8 cellular contexts compared by ENCODE assay signal in genomic region chr12:56188786-56189335, GRCh38. TPM values are rescaled to one million over a fixed set of nuclear protein-coding genes. Genes with fewer than 3 reads are reported as not detected.
DNase-seq lines count a peak whose midpoint lies in the region; ATAC-seq and TF ChIP-seq lines count a peak whose summit lies in the region.

No MANE protein-coding gene starts in this region.

- no peak for TF ChIP-seq RAD21 in IMR-90 (IDR thresholded peaks at IDR 0.05; ENCODE audit: low read length)

- peak overlapping the region; percentile 84 for H2BK5ac ChIP-seq in IMR-90 (ENCODE audit: low read depth, low read length, poor library complexity, severe bottlenecking)

- H3K4me1 ChIP-seq in IMR-90 (ENCODE audit: control insufficient read depth, insufficient read depth, low read length) (peaks cover 7% of the 10 kb centered on the region), right cardiac atrium (ENCODE audit: control insufficient read depth, insufficient read depth, low read length) (peaks cover 9% of the 10 kb centered on the region), gastrocnemius medialis (peaks cover 16 to 28% of the 10 kb centered on the region in 2 donors)

- peak overlapping the region; percentile 81 for H3K4ac ChIP-seq in IMR-90 (ENCODE audit: low read depth, low read length)

- peaks cover 5% of the 10 kb centered on the region; the same call in 1 of the 2 replicates for H3K9me1 ChIP-seq in IMR-90 (ENCODE audit: insufficient read depth, low read length)

- H3K4me2 ChIP-seq in IMR-90 (ENCODE audit: low read depth, low read length), result peak overlapping the region; percentile 97

- peak overlapping the region; percentile 95 for H3K4me3 ChIP-seq in IMR-90 (ENCODE audit: insufficient read depth, low read depth, low read length)
- peak overlapping the region; percentile 100 for H3K4me3 ChIP-seq in right cardiac atrium (ENCODE audit: low read length)
- H3K4me3 ChIP-seq in gastrocnemius medialis, result peak overlapping the region; percentile 76 to 90 (median 82)

- H3K79me1 ChIP-seq in IMR-90 (ENCODE audit: low read depth in 1 of 2, low read length in 2 of 2), result peaks cover 22 to 44% of the 10 kb centered on the region in 2 experiments

- peak; percentile 21 for ATAC-seq in IMR-90 (ENCODE audit: low read depth)
- peak; percentile 1 to 48 for ATAC-seq in right cardiac atrium
- peak; percentile 15 to 20 for ATAC-seq in gastrocnemius medialis
- ATAC-seq in GM21367 (IDR thresholded peaks at IDR 0.05; ENCODE audit: unreplicated experiment), result no peak

- peak overlapping the region; percentile 69 for H4K91ac ChIP-seq in IMR-90 (ENCODE audit: insufficient read depth, low read depth, low read length)

- H3K14ac ChIP-seq in IMR-90 (replicated peaks; ENCODE audit: low read depth, low read length), result peak overlapping the region; percentile 97

- peak overlapping the region; percentile 92; the same call in 1 of the 2 replicates for H3K23ac ChIP-seq in IMR-90 (ENCODE audit: low read depth, low read length)

- intact Hi-C loops in IMR-90 (cut with micrococcal nuclease), result loop anchor here (1.0 to 2.0 kb wide), 2 partner anchors 62 to 70 kb away; no protein-coding TSS in a partner anchor
- intact Hi-C loops in right cardiac atrium (cut with DNase I), result loop anchor here (2.0 to 10.0 kb wide), 3 partner anchors 64 to 70 kb away; partner anchors contain the start of genes ZC3H10 (in 2 of the 4) and ESYT1 (in 1 of the 4)
- intact Hi-C loops in gastrocnemius medialis (cut with DNase I; ENCODE audit: low total_unique reads), result loop anchor here (1.0 to 2.0 kb wide), 3 partner anchors 30 to 70 kb away; partner anchors contain the start of gene MYL6

- no peak overlapping the region for H4K5ac ChIP-seq in IMR-90 (ENCODE audit: low read depth, low read length)

- H2AK5ac ChIP-seq in IMR-90 (ENCODE audit: low read depth, low read length), result peak overlapping the region; percentile 64

- peak overlapping the region; percentile 97 for H2AFZ ChIP-seq in IMR-90 (replicated peaks; ENCODE audit: low read length, poor library complexity)

- H3K27ac ChIP-seq in IMR-90 (ENCODE audit: insufficient read depth, low read length) (peak overlapping the region; percentile 93), right cardiac atrium (ENCODE audit: low read length) (peak overlapping the region; percentile 97), gastrocnemius medialis (peak overlapping the region; percentile 89 to 94 (median 94))

- POLR2A ChIA-PET in IMR-90 (lab: Charles Lee; ENCODE audit: unreplicated experiment), result interaction anchor here (0.9 to 1.3 kb wide), 3 partner anchors 33 to 70 kb away, joined by 3 to 5 read pairs (median 3); partner anchors contain the start of genes RNF41 and ZC3H10

- H3K4me3 Mint-ChIP-seq in activated naive CD8-positive, alpha-beta T cell treated with anti-CD3 and anti-CD28 coated beads for 36 hours, result peak overlapping the region; percentile 90

- no peak for TF ChIP-seq CTCF in IMR-90 (conservative IDR thresholded peaks at IDR 0.05; ENCODE audit: low read depth, low read length)
- TF ChIP-seq CTCF in gastrocnemius medialis (IDR thresholded peaks at IDR 0.05 in 4 of 5, conservative IDR thresholded peaks at IDR 0.05 in 1 of 5), result no peak

- H3K9ac ChIP-seq in IMR-90 (ENCODE audit: low read depth, low read length), result peak overlapping the region; percentile 95

- peaks cover 4% of the 10 kb centered on the region for H3K27me3 Mint-ChIP-seq in activated naive CD8-positive, alpha-beta T cell treated with anti-CD3 and anti-CD28 coated beads for 36 hours

- in situ Hi-C loops in IMR-90 (cut with MboI; ENCODE audit: low sequenced_read_pairs), result loop anchor here (5.0 kb wide), 1 partner anchor 62 kb away; the partner anchor contains the start of gene ESYT1
- in situ Hi-C loops in gastrocnemius medialis (cut with MboI; ENCODE audit: low sequenced_read_pairs in 4 of 4), result loop anchor here in 3 of 4 donors (5.0 to 25.0 kb wide), 3 partner anchors 62 to 273 kb away; partner anchors contain the start of genes ESYT1 (in 3 of the 3), MIP (in 1 of the 3) and SPRYD4 (in 1 of the 3)

- WGBS in IMR-90 (ENCODE audit: extremely low coverage in 2 of 2, insufficient read length in 1 of 2), 2 experiments, result no CpG with 5 or more reads among the region's 39 CpGs
- 3% methylated on average over 39 of the region's 39 CpGs for WGBS in right cardiac atrium

- no TSS peak for BruUV-seq in IMR-90 (replicated peaks; lab: Mats Ljungman, UMichigan)

- TF ChIP-seq POLR2A in IMR-90 (IDR thresholded peaks at IDR 0.05; ENCODE audit: low read depth, low read length) (no peak), gastrocnemius medialis (IDR thresholded peaks at IDR 0.05) (no peak)

- dilution Hi-C loops in IMR-90 (cut with HindIII; ENCODE audit: low sequenced_read_pairs, unreplicated experiment), result no loop called here

- H3K56ac ChIP-seq in IMR-90 (ENCODE audit: extremely low read depth, insufficient read depth, low read length), result peak overlapping the region; percentile 8; the same call in 1 of the 2 replicates

- no peaks in the 10 kb centered on the region for H3K27me3 ChIP-seq in IMR-90 (ENCODE audit: control insufficient read depth, insufficient read depth, low read length)
- H3K27me3 ChIP-seq in right cardiac atrium (ENCODE audit: control insufficient read depth, insufficient read depth), result no peaks in the 10 kb centered on the region
- H3K27me3 ChIP-seq in gastrocnemius medialis, result no peaks in the 10 kb centered on the region

- no peak overlapping the region; the same call in 1 of the 2 replicates for H2BK120ac ChIP-seq in IMR-90 (ENCODE audit: low read depth, low read length)

- peak overlapping the region; percentile 63 to 83; a peak in 2 of 4 replicates for H4K8ac ChIP-seq in IMR-90 (ENCODE audit: low read depth in 2 of 2, low read length in 2 of 2)

- peaks cover 14% of the 10 kb centered on the region; the same call in 1 of the 2 replicates for H4K20me1 ChIP-seq in IMR-90 (ENCODE audit: insufficient read depth, low read length)

- H3K9me3 ChIP-seq in IMR-90 (ENCODE audit: control insufficient read depth, insufficient read depth, low read length) (no peaks in the 10 kb centered on the region), right cardiac atrium (ENCODE audit: control insufficient read depth, low read length) (no peaks in the 10 kb centered on the region), gastrocnemius medialis (no peaks in the 10 kb centered on the region)

- H3K36me3 ChIP-seq in IMR-90 (ENCODE audit: control insufficient read depth, insufficient read depth, low read length) (peaks cover 12% of the 10 kb centered on the region), gastrocnemius medialis (peaks cover 2 to 23% of the 10 kb centered on the region in 2 donors)

- peak; percentile 68 for DNase-seq in NCI-H2227 (lab: John Stamatoyannopoulos, UW; ENCODE audit: unreplicated experiment)
- no peak for DNase-seq in NCI-H2227 treated with DMSO at 0.1 percent for 48 hours (lab: John Stamatoyannopoulos, UW)
- no peak for DNase-seq in IMR-90
- DNase-seq in activated naive CD8-positive, alpha-beta T cell treated with anti-CD3 and anti-CD28 coated beads for 36 hours, result no peak
- DNase-seq in right cardiac atrium, result no peak
- DNase-seq in gastrocnemius medialis, result no peak
- DNase-seq in NOMO-1 treated with dmso at 0.1 percent for 144 hours (lab: John Stamatoyannopoulos, UW; ENCODE audit: unreplicated experiment), result no peak

- H3K4me1 Mint-ChIP-seq in activated naive CD8-positive, alpha-beta T cell treated with anti-CD3 and anti-CD28 coated beads for 36 hours, result peaks cover 34% of the 10 kb centered on the region

- CTCF ChIA-PET in IMR-90 (lab: Yijun Ruan, JAX), result interaction anchor here (0.7 to 2.6 kb wide), 16 partner anchors 10 to 275 kb away, joined by 3 to 27 read pairs (median 4); partner anchors contain the start of genes ANKRD52, ESYT1, RNF41 and ZC3H10

- H3K36me3 Mint-ChIP-seq in activated naive CD8-positive, alpha-beta T cell treated with anti-CD3 and anti-CD28 coated beads for 36 hours, result peaks cover 25% of the 10 kb centered on the region

- H2AK9ac ChIP-seq in IMR-90 (replicated peaks; ENCODE audit: low read depth, low read length, poor library complexity), result peak overlapping the region; percentile 98

- no peaks in the 10 kb centered on the region for H3K9me3 Mint-ChIP-seq in activated naive CD8-positive, alpha-beta T cell treated with anti-CD3 and anti-CD28 coated beads for 36 hours

- no peak overlapping the region for H2BK15ac ChIP-seq in IMR-90 (ENCODE audit: low read depth, low read length)

- no peak overlapping the region for H2BK20ac ChIP-seq in IMR-90 (ENCODE audit: low read depth, low read length)

- H3K18ac ChIP-seq in IMR-90 (ENCODE audit: low read depth, low read length), result peak overlapping the region; percentile 61; the same call in 1 of the 2 replicates

- peak overlapping the region; percentile 81 for H3K27ac Mint-ChIP-seq in activated naive CD8-positive, alpha-beta T cell treated with anti-CD3 and anti-CD28 coated beads for 36 hours

RNA-seq across cellular contexts. Expression of gene SMARCC2, which starts 0.4 kb away (rescaled TPM):
- total RNA-seq in IMR-90 (2012; rRNA removed) (41.4 and 42.3 TPM in 2 replicates), right cardiac atrium (10 to 100 TPM; 63.2 to 94.6 (median 72.2) TPM), gastrocnemius medialis (10 to 100 TPM; 34.1 to 56.9 (median 49.4) TPM)
- polyA plus RNA-seq in IMR-90 (2012; rRNA removed) (43.8 and 44.3 TPM in 2 replicates), right cardiac atrium (28.6 TPM)
- 13.3 and 20.0 TPM in 2 replicates for polyA plus RNA-seq in IMR-90 (2012; cell fraction: cytosol; rRNA removed)
- polyA plus RNA-seq in IMR-90 (2012; cell fraction: nucleus; rRNA removed; ENCODE audit: low replicate concordance), result 107 and 224 TPM in 2 replicates
- 10 to 100 TPM; 78.5 to 92.6 TPM for total RNA-seq in activated naive CD8-positive, alpha-beta T cell treated with anti-CD3 and anti-CD28 coated beads for 36 hours

RNA-seq across cellular contexts. Expression of gene MYL6, which starts 30.7 kb away (rescaled TPM):
- 4,816 and 6,155 TPM in 2 replicates for total RNA-seq in IMR-90 (2012; rRNA removed)
- 6,979 and 8,569 TPM in 2 replicates for polyA plus RNA-seq in IMR-90 (2012; rRNA removed)
- polyA plus RNA-seq in IMR-90 (2012; cell fraction: cytosol; rRNA removed), result 4,737 and 9,751 TPM in 2 replicates
- polyA plus RNA-seq in IMR-90 (2012; cell fraction: nucleus; rRNA removed; ENCODE audit: low replicate concordance), result 1,664 and 4,642 TPM in 2 replicates
- total RNA-seq in activated naive CD8-positive, alpha-beta T cell treated with anti-CD3 and anti-CD28 coated beads for 36 hours, result 100 to 1,000 TPM; 751 to 777 TPM
- 1,000 to 10,000 TPM in 1 of 4 donors, 100 to 1,000 TPM in 3; 592 to 1,178 (median 826) TPM for total RNA-seq in right cardiac atrium
- polyA plus RNA-seq in right cardiac atrium, result 1,131 TPM
- 100 to 1,000 TPM; 159 to 324 (median 202) TPM for total RNA-seq in gastrocnemius medialis

RNA-seq across cellular contexts. Expression of gene RNF41, which starts 32.9 kb away (rescaled TPM):
- total RNA-seq in IMR-90 (2012; rRNA removed), result 191 and 272 TPM in 2 replicates
- 112 and 125 TPM in 2 replicates for polyA plus RNA-seq in IMR-90 (2012; rRNA removed)
- polyA plus RNA-seq in IMR-90 (2012; cell fraction: cytosol; rRNA removed), result 83.1 and 122 TPM in 2 replicates
- polyA plus RNA-seq in IMR-90 (2012; cell fraction: nucleus; rRNA removed; ENCODE audit: low replicate concordance), result 45.0 and 90.2 TPM in 2 replicates
- 10 to 100 TPM; 26.4 to 31.2 TPM for total RNA-seq in activated naive CD8-positive, alpha-beta T cell treated with anti-CD3 and anti-CD28 coated beads for 36 hours
- total RNA-seq in right cardiac atrium, result 10 to 100 TPM; 43.5 to 63.2 (median 47.0) TPM
- 17.4 TPM for polyA plus RNA-seq in right cardiac atrium
- total RNA-seq in gastrocnemius medialis, result 10 to 100 TPM; 46.5 to 58.9 (median 54.8) TPM

RNA-seq across cellular contexts. Expression of gene NABP2, which starts 35.3 kb away (rescaled TPM):
- total RNA-seq in IMR-90 (2012; rRNA removed) (29.2 and 31.4 TPM in 2 replicates), right cardiac atrium (10 to 100 TPM; 20.2 to 26.0 (median 24.4) TPM), gastrocnemius medialis (10 to 100 TPM; 29.6 to 75.0 (median 42.8) TPM)
- polyA plus RNA-seq in IMR-90 (2012; rRNA removed) (37.4 and 42.5 TPM in 2 replicates), right cardiac atrium (19.1 TPM)
- polyA plus RNA-seq in IMR-90 (2012; cell fraction: cytosol; rRNA removed), result 32.7 and 41.6 TPM in 2 replicates
- polyA plus RNA-seq in IMR-90 (2012; cell fraction: nucleus; rRNA removed; ENCODE audit: low replicate concordance), result 6.7 and 10.2 TPM in 2 replicates
- total RNA-seq in activated naive CD8-positive, alpha-beta T cell treated with anti-CD3 and anti-CD28 coated beads for 36 hours, result 10 to 100 TPM; 81.2 to 84.5 TPM

RNA-seq across cellular contexts. Expression of gene MYL6B, which starts 36.5 kb away (rescaled TPM):
- total RNA-seq in IMR-90 (2012; rRNA removed), result 78.3 and 90.0 TPM in 2 replicates
- polyA plus RNA-seq in IMR-90 (2012; rRNA removed), result 112 and 117 TPM in 2 replicates
- polyA plus RNA-seq in IMR-90 (2012; cell fraction: cytosol; rRNA removed), result 121 and 135 TPM in 2 replicates
- polyA plus RNA-seq in IMR-90 (2012; cell fraction: nucleus; rRNA removed; ENCODE audit: low replicate concordance), result 47.4 and 68.8 TPM in 2 replicates
- 10 to 100 TPM; 67.9 to 76.2 TPM for total RNA-seq in activated naive CD8-positive, alpha-beta T cell treated with anti-CD3 and anti-CD28 coated beads for 36 hours
- 10 to 100 TPM; 48.4 to 74.6 (median 60.2) TPM for total RNA-seq in right cardiac atrium
- polyA plus RNA-seq in right cardiac atrium, result 65.7 TPM
- 100 to 1,000 TPM; 159 to 334 (median 198) TPM for total RNA-seq in gastrocnemius medialis
